ENCODE assay signal across 1 cellular context in the genomic region with DNA sequence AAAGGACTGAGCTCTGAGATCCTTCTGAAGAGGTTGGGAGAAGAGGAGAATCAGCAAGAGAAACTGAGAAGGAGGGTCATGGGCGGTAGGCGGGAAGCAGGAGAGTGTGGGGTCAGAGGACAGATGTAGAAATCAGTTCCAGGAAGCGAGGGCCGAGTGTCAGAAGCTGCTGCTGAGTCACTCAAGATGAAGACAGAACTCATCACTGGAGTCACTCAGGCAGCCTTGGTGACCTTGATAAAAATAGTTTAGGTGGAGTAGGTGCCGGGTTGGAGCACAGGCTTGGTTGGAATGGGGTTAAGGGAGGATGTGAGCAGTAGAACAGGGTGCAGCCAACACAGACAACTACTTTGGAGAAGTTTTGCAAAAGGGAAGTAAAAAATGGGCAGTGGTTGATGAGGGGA.
TF ChIP-seq lines count a peak whose summit lies in the region.

No MANE protein-coding gene starts in this region.

TF ChIP-seq in K562, 482 proteins besides CTCF, POLR2A, EP300 and RAD21 (continued from another document and continues in another):
- TF ChIP-seq, protein P1, sequence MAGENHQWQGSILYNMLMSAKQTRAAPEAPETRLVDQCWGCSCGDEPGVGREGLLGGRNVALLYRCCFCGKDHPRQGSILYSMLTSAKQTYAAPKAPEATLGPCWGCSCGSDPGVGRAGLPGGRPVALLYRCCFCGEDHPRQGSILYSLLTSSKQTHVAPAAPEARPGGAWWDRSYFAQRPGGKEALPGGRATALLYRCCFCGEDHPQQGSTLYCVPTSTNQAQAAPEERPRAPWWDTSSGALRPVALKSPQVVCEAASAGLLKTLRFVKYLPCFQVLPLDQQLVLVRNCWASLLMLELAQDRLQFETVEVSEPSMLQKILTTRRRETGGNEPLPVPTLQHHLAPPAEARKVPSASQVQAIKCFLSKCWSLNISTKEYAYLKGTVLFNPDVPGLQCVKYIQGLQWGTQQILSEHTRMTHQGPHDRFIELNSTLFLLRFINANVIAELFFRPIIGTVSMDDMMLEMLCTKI (IDR thresholded peaks at IDR 0.05; ENCODE audit: partially characterized antibody): no peak
- TF ChIP-seq CEBPB (tag; IDR thresholded peaks at IDR 0.05) (peak; percentile 94), BRF1 (IDR thresholded peaks at IDR 0.05; ENCODE audit: borderline replicate concordance, extremely low read depth, insufficient read length) (no peak), SP2 (IDR thresholded peaks at IDR 0.05; ENCODE audit: extremely low read depth, low read depth, low read length, poor library complexity, severe bottlenecking) (no peak), PCBP1 (IDR thresholded peaks at IDR 0.05; ENCODE audit: low read depth, low read length, poor library complexity, severe bottlenecking) (no peak), SRSF7 (optimal IDR thresholded peaks at IDR 0.05; ENCODE audit: low read depth, low read length) (no peak), IFI16 (CRISPR knock-in tag; IDR thresholded peaks at IDR 0.05) (no peak), NEUROD1 (IDR thresholded peaks at IDR 0.05; ENCODE audit: borderline replicate concordance, low read depth, low read length, partially characterized antibody) (peak; percentile 37), ZZZ3 (IDR thresholded peaks at IDR 0.05) (no peak), ZNF175 (CRISPR knock-in tag; IDR thresholded peaks at IDR 0.05; ENCODE audit: low read depth) (peak; percentile 71; the same call in 1 of the 2 replicates), ZNF77 (CRISPR knock-in tag; IDR thresholded peaks at IDR 0.05) (no peak), NONO (IDR thresholded peaks at IDR 0.05; ENCODE audit: low read depth in 2 of 2, low read length in 1 of 2) (no peak), SRSF9 (IDR thresholded peaks at IDR 0.05; ENCODE audit: borderline replicate concordance, low read depth, low read length) (no peak), ZNF324 (CRISPR knock-in tag; IDR thresholded peaks at IDR 0.05) (no peak), EGR1 (conservative IDR thresholded peaks at IDR 0.05) (peak; percentile 63), MAFK (IDR thresholded peaks at IDR 0.05; ENCODE audit: low read length) (peak; percentile 86), XRCC4 (IDR thresholded peaks at IDR 0.05; ENCODE audit: extremely low read depth, insufficient read depth, insufficient read length) (no peak), XRCC5 (IDR thresholded peaks at IDR 0.05; ENCODE audit: low read depth, low read length) (no peak), CHD1 (IDR thresholded peaks at IDR 0.05; ENCODE audit: low read length) (no peak), ADNP (tag; IDR thresholded peaks at IDR 0.05) (no peak), RFX1 (IDR thresholded peaks at IDR 0.05) (no peak), POLR3A (IDR thresholded peaks at IDR 0.05; ENCODE audit: borderline replicate concordance, extremely low read depth, insufficient read depth, insufficient read length) (no peak), CBX3 (IDR thresholded peaks at IDR 0.05; ENCODE audit: borderline replicate concordance in 1 of 2, low read length in 2 of 2) (peak in 1 of 2 experiments; percentile 58; a peak in 1 of 3 replicates), HNRNPK (IDR thresholded peaks at IDR 0.05; ENCODE audit: low read depth, low read length, poor library complexity, severe bottlenecking) (no peak), PPARD (CRISPR knock-in tag; IDR thresholded peaks at IDR 0.05) (no peak)
- TF ChIP-seq, protein P2, sequence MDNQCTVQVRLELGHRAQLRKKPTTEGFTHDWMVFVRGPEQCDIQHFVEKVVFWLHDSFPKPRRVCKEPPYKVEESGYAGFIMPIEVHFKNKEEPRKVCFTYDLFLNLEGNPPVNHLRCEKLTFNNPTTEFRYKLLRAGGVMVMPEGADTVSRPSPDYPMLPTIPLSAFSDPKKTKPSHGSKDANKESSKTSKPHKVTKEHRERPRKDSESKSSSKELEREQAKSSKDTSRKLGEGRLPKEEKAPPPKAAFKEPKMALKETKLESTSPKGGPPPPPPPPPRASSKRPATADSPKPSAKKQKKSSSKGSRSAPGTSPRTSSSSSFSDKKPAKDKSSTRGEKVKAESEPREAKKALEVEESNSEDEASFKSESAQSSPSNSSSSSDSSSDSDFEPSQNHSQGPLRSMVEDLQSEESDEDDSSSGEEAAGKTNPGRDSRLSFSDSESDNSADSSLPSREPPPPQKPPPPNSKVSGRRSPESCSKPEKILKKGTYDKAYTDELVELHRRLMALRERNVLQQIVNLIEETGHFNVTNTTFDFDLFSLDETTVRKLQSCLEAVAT (IDR thresholded peaks at IDR 0.05): peak in 1 of 2 experiments; percentile 77; a peak in 2 of 4 replicates
- TF ChIP-seq, protein P3, sequence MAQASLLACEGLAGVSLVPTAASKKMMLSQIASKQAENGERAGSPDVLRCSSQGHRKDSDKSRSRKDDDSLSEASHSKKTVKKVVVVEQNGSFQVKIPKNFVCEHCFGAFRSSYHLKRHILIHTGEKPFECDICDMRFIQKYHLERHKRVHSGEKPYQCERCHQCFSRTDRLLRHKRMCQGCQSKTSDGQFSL (CRISPR knock-in tag; IDR thresholded peaks at IDR 0.05): no peak
- TF ChIP-seq, protein P3 (tag; IDR thresholded peaks at IDR 0.05): no peak
- TF ChIP-seq, protein P4, sequence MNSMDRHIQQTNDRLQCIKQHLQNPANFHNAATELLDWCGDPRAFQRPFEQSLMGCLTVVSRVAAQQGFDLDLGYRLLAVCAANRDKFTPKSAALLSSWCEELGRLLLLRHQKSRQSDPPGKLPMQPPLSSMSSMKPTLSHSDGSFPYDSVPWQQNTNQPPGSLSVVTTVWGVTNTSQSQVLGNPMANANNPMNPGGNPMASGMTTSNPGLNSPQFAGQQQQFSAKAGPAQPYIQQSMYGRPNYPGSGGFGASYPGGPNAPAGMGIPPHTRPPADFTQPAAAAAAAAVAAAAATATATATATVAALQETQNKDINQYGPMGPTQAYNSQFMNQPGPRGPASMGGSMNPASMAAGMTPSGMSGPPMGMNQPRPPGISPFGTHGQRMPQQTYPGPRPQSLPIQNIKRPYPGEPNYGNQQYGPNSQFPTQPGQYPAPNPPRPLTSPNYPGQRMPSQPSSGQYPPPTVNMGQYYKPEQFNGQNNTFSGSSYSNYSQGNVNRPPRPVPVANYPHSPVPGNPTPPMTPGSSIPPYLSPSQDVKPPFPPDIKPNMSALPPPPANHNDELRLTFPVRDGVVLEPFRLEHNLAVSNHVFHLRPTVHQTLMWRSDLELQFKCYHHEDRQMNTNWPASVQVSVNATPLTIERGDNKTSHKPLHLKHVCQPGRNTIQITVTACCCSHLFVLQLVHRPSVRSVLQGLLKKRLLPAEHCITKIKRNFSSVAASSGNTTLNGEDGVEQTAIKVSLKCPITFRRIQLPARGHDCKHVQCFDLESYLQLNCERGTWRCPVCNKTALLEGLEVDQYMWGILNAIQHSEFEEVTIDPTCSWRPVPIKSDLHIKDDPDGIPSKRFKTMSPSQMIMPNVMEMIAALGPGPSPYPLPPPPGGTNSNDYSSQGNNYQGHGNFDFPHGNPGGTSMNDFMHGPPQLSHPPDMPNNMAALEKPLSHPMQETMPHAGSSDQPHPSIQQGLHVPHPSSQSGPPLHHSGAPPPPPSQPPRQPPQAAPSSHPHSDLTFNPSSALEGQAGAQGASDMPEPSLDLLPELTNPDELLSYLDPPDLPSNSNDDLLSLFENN (IDR thresholded peaks at IDR 0.05; ENCODE audit: low read depth in 2 of 2, low read length in 2 of 2): no peak
- TF ChIP-seq, protein P5, sequence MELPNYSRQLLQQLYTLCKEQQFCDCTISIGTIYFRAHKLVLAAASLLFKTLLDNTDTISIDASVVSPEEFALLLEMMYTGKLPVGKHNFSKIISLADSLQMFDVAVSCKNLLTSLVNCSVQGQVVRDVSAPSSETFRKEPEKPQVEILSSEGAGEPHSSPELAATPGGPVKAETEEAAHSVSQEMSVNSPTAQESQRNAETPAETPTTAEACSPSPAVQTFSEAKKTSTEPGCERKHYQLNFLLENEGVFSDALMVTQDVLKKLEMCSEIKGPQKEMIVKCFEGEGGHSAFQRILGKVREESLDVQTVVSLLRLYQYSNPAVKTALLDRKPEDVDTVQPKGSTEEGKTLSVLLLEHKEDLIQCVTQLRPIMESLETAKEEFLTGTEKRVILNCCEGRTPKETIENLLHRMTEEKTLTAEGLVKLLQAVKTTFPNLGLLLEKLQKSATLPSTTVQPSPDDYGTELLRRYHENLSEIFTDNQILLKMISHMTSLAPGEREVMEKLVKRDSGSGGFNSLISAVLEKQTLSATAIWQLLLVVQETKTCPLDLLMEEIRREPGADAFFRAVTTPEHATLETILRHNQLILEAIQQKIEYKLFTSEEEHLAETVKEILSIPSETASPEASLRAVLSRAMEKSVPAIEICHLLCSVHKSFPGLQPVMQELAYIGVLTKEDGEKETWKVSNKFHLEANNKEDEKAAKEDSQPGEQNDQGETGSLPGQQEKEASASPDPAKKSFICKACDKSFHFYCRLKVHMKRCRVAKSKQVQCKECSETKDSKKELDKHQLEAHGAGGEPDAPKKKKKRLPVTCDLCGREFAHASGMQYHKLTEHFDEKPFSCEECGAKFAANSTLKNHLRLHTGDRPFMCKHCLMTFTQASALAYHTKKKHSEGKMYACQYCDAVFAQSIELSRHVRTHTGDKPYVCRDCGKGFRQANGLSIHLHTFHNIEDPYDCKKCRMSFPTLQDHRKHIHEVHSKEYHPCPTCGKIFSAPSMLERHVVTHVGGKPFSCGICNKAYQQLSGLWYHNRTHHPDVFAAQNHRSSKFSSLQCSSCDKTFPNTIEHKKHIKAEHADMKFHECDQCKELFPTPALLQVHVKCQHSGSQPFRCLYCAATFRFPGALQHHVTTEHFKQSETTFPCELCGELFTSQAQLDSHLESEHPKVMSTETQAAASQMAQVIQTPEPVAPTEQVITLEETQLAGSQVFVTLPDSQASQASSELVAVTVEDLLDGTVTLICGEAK (IDR thresholded peaks at IDR 0.05): 0 out of 2 replicates have a peak, but pooled peaks have one; percentile 27
- TF ChIP-seq, protein P5 (CRISPR knock-in tag; IDR thresholded peaks at IDR 0.05): no peak
- TF ChIP-seq, protein P6, sequence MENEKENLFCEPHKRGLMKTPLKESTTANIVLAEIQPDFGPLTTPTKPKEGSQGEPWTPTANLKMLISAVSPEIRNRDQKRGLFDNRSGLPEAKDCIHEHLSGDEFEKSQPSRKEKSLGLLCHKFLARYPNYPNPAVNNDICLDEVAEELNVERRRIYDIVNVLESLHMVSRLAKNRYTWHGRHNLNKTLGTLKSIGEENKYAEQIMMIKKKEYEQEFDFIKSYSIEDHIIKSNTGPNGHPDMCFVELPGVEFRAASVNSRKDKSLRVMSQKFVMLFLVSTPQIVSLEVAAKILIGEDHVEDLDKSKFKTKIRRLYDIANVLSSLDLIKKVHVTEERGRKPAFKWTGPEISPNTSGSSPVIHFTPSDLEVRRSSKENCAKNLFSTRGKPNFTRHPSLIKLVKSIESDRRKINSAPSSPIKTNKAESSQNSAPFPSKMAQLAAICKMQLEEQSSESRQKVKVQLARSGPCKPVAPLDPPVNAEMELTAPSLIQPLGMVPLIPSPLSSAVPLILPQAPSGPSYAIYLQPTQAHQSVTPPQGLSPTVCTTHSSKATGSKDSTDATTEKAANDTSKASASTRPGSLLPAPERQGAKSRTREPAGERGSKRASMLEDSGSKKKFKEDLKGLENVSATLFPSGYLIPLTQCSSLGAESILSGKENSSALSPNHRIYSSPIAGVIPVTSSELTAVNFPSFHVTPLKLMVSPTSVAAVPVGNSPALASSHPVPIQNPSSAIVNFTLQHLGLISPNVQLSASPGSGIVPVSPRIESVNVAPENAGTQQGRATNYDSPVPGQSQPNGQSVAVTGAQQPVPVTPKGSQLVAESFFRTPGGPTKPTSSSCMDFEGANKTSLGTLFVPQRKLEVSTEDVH (IDR thresholded peaks at IDR 0.05; ENCODE audit: low read depth, partially characterized antibody): peak; percentile 41
- TF ChIP-seq, protein P7, sequence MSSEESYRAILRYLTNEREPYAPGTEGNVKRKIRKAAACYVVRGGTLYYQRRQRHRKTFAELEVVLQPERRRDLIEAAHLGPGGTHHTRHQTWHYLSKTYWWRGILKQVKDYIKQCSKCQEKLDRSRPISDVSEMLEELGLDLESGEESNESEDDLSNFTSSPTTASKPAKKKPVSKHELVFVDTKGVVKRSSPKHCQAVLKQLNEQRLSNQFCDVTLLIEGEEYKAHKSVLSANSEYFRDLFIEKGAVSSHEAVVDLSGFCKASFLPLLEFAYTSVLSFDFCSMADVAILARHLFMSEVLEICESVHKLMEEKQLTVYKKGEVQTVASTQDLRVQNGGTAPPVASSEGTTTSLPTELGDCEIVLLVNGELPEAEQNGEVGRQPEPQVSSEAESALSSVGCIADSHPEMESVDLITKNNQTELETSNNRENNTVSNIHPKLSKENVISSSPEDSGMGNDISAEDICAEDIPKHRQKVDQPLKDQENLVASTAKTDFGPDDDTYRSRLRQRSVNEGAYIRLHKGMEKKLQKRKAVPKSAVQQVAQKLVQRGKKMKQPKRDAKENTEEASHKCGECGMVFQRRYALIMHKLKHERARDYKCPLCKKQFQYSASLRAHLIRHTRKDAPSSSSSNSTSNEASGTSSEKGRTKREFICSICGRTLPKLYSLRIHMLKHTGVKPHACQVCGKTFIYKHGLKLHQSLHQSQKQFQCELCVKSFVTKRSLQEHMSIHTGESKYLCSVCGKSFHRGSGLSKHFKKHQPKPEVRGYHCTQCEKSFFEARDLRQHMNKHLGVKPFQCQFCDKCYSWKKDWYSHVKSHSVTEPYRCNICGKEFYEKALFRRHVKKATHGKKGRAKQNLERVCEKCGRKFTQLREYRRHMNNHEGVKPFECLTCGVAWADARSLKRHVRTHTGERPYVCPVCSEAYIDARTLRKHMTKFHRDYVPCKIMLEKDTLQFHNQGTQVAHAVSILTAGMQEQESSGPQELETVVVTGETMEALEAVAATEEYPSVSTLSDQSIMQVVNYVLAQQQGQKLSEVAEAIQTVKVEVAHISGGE (CRISPR knock-in tag; IDR thresholded peaks at IDR 0.05): no peak
